Comparison of ENCODE assay signal across 34 cellular contexts in genomic region chr17:41196068-41196467, GRCh38. TPM values are rescaled to one million over a fixed set of nuclear protein-coding genes. Genes with fewer than 3 reads are reported as not detected.
"Had no signal": no experiment of that assay in that cellular context is flagged by ENCODE, and none has a peak within 500 bp of the region (broad histone marks: within the 10 kb centered on the region; RNA-seq: fewer than 3 reads in every experiment).

No MANE protein-coding gene starts in this region.

- H3K4me1 Mint-ChIP-seq: activated CD4-positive, alpha-beta T cell treated with anti-CD3 and anti-CD28 coated beads for 36 hours; activated CD4-positive, alpha-beta T cell treated with anti-CD3 and anti-CD28 coated beads, Interleukin-2, amount 10 ng/mL, durations not matched to agents 24 days and 14 days; activated CD8-positive, alpha-beta memory T cell treated with anti-CD3 and anti-CD28 coated beads, Interleukin-2, amount 10 ng/mL, durations not matched to agents 7 days and 5 days; activated naive CD4-positive, alpha-beta T cell treated with anti-CD3 and anti-CD28 coated beads, Interleukin-2, amount 10 ng/mL, durations not matched to agents 7 days and 5 days; activated naive CD8-positive, alpha-beta T cell treated with anti-CD3 and anti-CD28 coated beads, Interleukin-2, amount 10 ng/mL, durations not matched to agents 7 days and 5 days; brain; endodermal cell had no signal

- H3K36me3 Mint-ChIP-seq: activated CD4-positive, alpha-beta memory T cell treated with anti-CD3 and anti-CD28 coated beads for 36 hours; activated CD8-positive, alpha-beta memory T cell treated with anti-CD3 and anti-CD28 coated beads, Interleukin-2, amount 10 ng/mL, durations not matched to agents 7 days and 5 days; activated naive CD4-positive, alpha-beta T cell treated with anti-CD3 and anti-CD28 coated beads, Interleukin-2, amount 10 ng/mL, durations not matched to agents 7 days and 5 days; activated naive CD4-positive, alpha-beta T cell treated with anti-CD3 and anti-CD28 coated beads, Interleukin-2, amount 50 U/mL, for 72 hours; activated naive CD8-positive, alpha-beta T cell treated with anti-CD3 and anti-CD28 coated beads, Interleukin-2, amount 10 ng/mL, durations not matched to agents 7 days and 5 days; brain had no signal

- H3K27ac Mint-ChIP-seq: activated CD4-positive, alpha-beta memory T cell treated with anti-CD3 and anti-CD28 coated beads for 36 hours; activated CD4-positive, alpha-beta T cell treated with anti-CD3 and anti-CD28 coated beads for 36 hours; activated CD4-positive, alpha-beta T cell treated with anti-CD3 and anti-CD28 coated beads, Interleukin-2, amount 10 ng/mL, durations not matched to agents 24 days and 14 days; activated CD8-positive, alpha-beta memory T cell treated with anti-CD3 and anti-CD28 coated beads, Interleukin-2, amount 10 ng/mL, durations not matched to agents 7 days and 5 days; activated CD8-positive, alpha-beta T cell treated with anti-CD3 and anti-CD28 coated beads, Interleukin-2, amount 10 ng/mL, durations not matched to agents 7 days and 5 days; activated naive CD4-positive, alpha-beta T cell treated with anti-CD3 and anti-CD28 coated beads, Interleukin-2, amount 10 ng/mL, durations not matched to agents 7 days and 5 days; activated naive CD4-positive, alpha-beta T cell treated with anti-CD3 and anti-CD28 coated beads, Interleukin-2, amount 50 U/mL, for 72 hours; activated naive CD8-positive, alpha-beta T cell treated with anti-CD3 and anti-CD28 coated beads, Interleukin-2, amount 10 ng/mL, durations not matched to agents 7 days and 5 days; activated T-helper 1 cell treated with anti-CD3 and anti-CD28 coated beads, Interleukin-12 subunit alpha, Interleukin-12 subunit beta, Interleukin-2, Interleukin-4 antibody, amounts not matched to agents 30 ng/mL and 10 ng/mL and 1 ng/mL, durations not matched to agents 14 hours and 24 hours and 36 hours; brain; endodermal cell had no signal

- H3K9me3 ChIP-seq: ascending aorta, breast epithelium, colonic mucosa, gastrocnemius medialis had no signal

- H3K4me3 ChIP-seq: ascending aorta, breast epithelium, cardiac muscle cell, colonic mucosa, esophagus muscularis mucosa, gastrocnemius medialis, heart left ventricle had no signal

- H3K27me3 Mint-ChIP-seq: activated CD4-positive, alpha-beta T cell treated with anti-CD3 and anti-CD28 coated beads for 36 hours; activated naive CD4-positive, alpha-beta T cell treated with anti-CD3 and anti-CD28 coated beads, Interleukin-2, amount 10 ng/mL, durations not matched to agents 7 days and 5 days; activated naive CD8-positive, alpha-beta T cell treated with anti-CD3 and anti-CD28 coated beads, Interleukin-2, amount 10 ng/mL, durations not matched to agents 7 days and 5 days had no signal

- H3K36me3 ChIP-seq: ascending aorta, breast epithelium, cardiac muscle cell, colonic mucosa, esophagus muscularis mucosa, gastrocnemius medialis, heart left ventricle had no signal

- ATAC-seq: activated CD4-positive, alpha-beta T cell treated with anti-CD3 and anti-CD28 coated beads for 36 hours; activated CD8-positive, alpha-beta memory T cell treated with anti-CD3 and anti-CD28 coated beads, Interleukin-2, amount 10 ng/mL, durations not matched to agents 7 days and 5 days; activated CD8-positive, alpha-beta T cell treated with anti-CD3 and anti-CD28 coated beads, Interleukin-2, amount 10 ng/mL, durations not matched to agents 7 days and 5 days; activated naive CD4-positive, alpha-beta T cell treated with anti-CD3 and anti-CD28 coated beads, Interleukin-2, amount 50 U/mL, for 72 hours; foreskin keratinocyte; gastrocnemius medialis; heart left ventricle had no signal

- H3K27ac ChIP-seq: ascending aorta, breast epithelium, cardiac muscle cell, colonic mucosa, esophagus muscularis mucosa, foreskin keratinocyte, gastrocnemius medialis, heart left ventricle had no signal

- H3K4me3 Mint-ChIP-seq: activated CD4-positive, alpha-beta memory T cell treated with anti-CD3 and anti-CD28 coated beads for 36 hours; activated CD4-positive, alpha-beta T cell treated with anti-CD3 and anti-CD28 coated beads for 36 hours; activated CD4-positive, alpha-beta T cell treated with anti-CD3 and anti-CD28 coated beads, Interleukin-2, amount 10 ng/mL, durations not matched to agents 24 days and 14 days; activated CD8-positive, alpha-beta memory T cell treated with anti-CD3 and anti-CD28 coated beads, Interleukin-2, amount 10 ng/mL, durations not matched to agents 7 days and 5 days; activated CD8-positive, alpha-beta T cell treated with anti-CD3 and anti-CD28 coated beads, Interleukin-2, amount 10 ng/mL, durations not matched to agents 7 days and 5 days; activated naive CD4-positive, alpha-beta T cell treated with anti-CD3 and anti-CD28 coated beads, Interleukin-2, amount 10 ng/mL, durations not matched to agents 7 days and 5 days; activated naive CD8-positive, alpha-beta T cell treated with anti-CD3 and anti-CD28 coated beads, Interleukin-2, amount 10 ng/mL, durations not matched to agents 7 days and 5 days; activated T-helper 1 cell treated with anti-CD3 and anti-CD28 coated beads, Interleukin-12 subunit alpha, Interleukin-12 subunit beta, Interleukin-2, Interleukin-4 antibody, amounts not matched to agents 30 ng/mL and 10 ng/mL and 1 ng/mL, durations not matched to agents 14 hours and 24 hours and 36 hours; brain; endodermal cell had no signal

- H3K4me1 ChIP-seq: ascending aorta, breast epithelium, colonic mucosa, esophagus muscularis mucosa, foreskin keratinocyte, gastrocnemius medialis, heart left ventricle had no signal

- H3K27me3 ChIP-seq: ascending aorta, breast epithelium, colonic mucosa, esophagus muscularis mucosa, foreskin keratinocyte, gastrocnemius medialis had no signal

- DNase-seq: activated CD4-positive, alpha-beta memory T cell treated with anti-CD3 and anti-CD28 coated beads for 36 hours; activated CD4-positive, alpha-beta T cell treated with anti-CD3 and anti-CD28 coated beads for 36 hours; activated CD4-positive, alpha-beta T cell treated with anti-CD3 and anti-CD28 coated beads, Interleukin-2, amount 10 ng/mL, durations not matched to agents 24 days and 14 days; activated CD4-positive, CD25-positive, alpha-beta regulatory T cell; activated CD4-positive, CD25-positive, alpha-beta regulatory T cell treated with anti-CD3 and anti-CD28 coated beads, Interleukin-2, amount 50 U/mL, for 72 hours; activated CD8-positive, alpha-beta memory T cell treated with anti-CD3 and anti-CD28 coated beads, Interleukin-2, amount 10 ng/mL, durations not matched to agents 7 days and 5 days; activated CD8-positive, alpha-beta memory T cell treated with anti-CD3 and anti-CD28 coated beads, Interleukin-2, amount 50 U/mL, for 4 hours; activated CD8-positive, alpha-beta T cell treated with anti-CD3 and anti-CD28 coated beads, Interleukin-2, amount 10 ng/mL, durations not matched to agents 7 days and 5 days; activated gamma-delta T cell; activated naive CD4-positive, alpha-beta T cell; activated naive CD4-positive, alpha-beta T cell treated with anti-CD3 and anti-CD28 coated beads, Interleukin-2, amount 10 ng/mL, durations not matched to agents 7 days and 5 days; activated naive CD8-positive, alpha-beta T cell treated with anti-CD3 and anti-CD28 coated beads, Interleukin-2, amount 10 ng/mL, durations not matched to agents 7 days and 5 days; activated T-cell treated with anti-CD3 and anti-CD28 coated beads, Interleukin-2, amount 50 U/mL, for 1 hour; activated T-cell treated with anti-CD3 and anti-CD28 coated beads, Interleukin-2, amount 50 U/mL, for 48 hours; central memory CD4-positive, alpha-beta T cell; cerebellar nuclear complex; colonic mucosa; effector CD8-positive, alpha-beta T cell; endodermal cell; foreskin keratinocyte; gastrocnemius medialis; glutamatergic neuron; heart left ventricle; T-helper 2 cell had no signal

RNA-seq across cellular contexts. Expression of gene KRTAP9-1, which starts 6.4 kb away (rescaled TPM):
- total RNA-seq: activated CD4-positive, alpha-beta memory T cell treated with anti-CD3 and anti-CD28 coated beads for 36 hours; activated CD4-positive, alpha-beta T cell treated with anti-CD3 and anti-CD28 coated beads for 36 hours; activated CD4-positive, alpha-beta T cell treated with anti-CD3 and anti-CD28 coated beads, Interleukin-2, amount 10 ng/mL, durations not matched to agents 24 days and 14 days; activated CD8-positive, alpha-beta memory T cell treated with anti-CD3 and anti-CD28 coated beads for 36 hours; activated CD8-positive, alpha-beta memory T cell treated with anti-CD3 and anti-CD28 coated beads, Interleukin-2, amount 10 ng/mL, durations not matched to agents 7 days and 5 days; activated CD8-positive, alpha-beta T cell treated with anti-CD3 and anti-CD28 coated beads, Interleukin-2, amount 10 ng/mL, durations not matched to agents 7 days and 5 days; activated naive CD4-positive, alpha-beta T cell treated with anti-CD3 and anti-CD28 coated beads, Interleukin-2, amount 50 U/mL, for 72 hours; activated naive CD8-positive, alpha-beta T cell treated with anti-CD3 and anti-CD28 coated beads, Interleukin-2, amount 10 ng/mL, durations not matched to agents 7 days and 5 days; activated T-helper 1 cell treated with anti-CD3 and anti-CD28 coated beads, Interleukin-12 subunit alpha, Interleukin-12 subunit beta, Interleukin-2, Interleukin-4 antibody, amounts not matched to agents 30 ng/mL and 10 ng/mL and 1 ng/mL, durations not matched to agents 14 hours and 24 hours and 36 hours; ascending aorta; breast epithelium; cardiac muscle cell; colonic mucosa; dermis microvascular lymphatic vessel endothelial cell; endodermal cell; epithelial cell of proximal tubule; esophagus muscularis mucosa; foreskin keratinocyte; gastrocnemius medialis; heart left ventricle had no signal
- polyA plus RNA-seq: cardiac muscle cell, foreskin keratinocyte, heart left ventricle had no signal

RNA-seq across cellular contexts. Expression of gene KRTAP4-1, which starts 11.4 kb away (rescaled TPM):
- total RNA-seq: activated CD4-positive, alpha-beta memory T cell treated with anti-CD3 and anti-CD28 coated beads for 36 hours; activated CD4-positive, alpha-beta T cell treated with anti-CD3 and anti-CD28 coated beads for 36 hours; activated CD4-positive, alpha-beta T cell treated with anti-CD3 and anti-CD28 coated beads, Interleukin-2, amount 10 ng/mL, durations not matched to agents 24 days and 14 days; activated CD8-positive, alpha-beta memory T cell treated with anti-CD3 and anti-CD28 coated beads for 36 hours; activated CD8-positive, alpha-beta memory T cell treated with anti-CD3 and anti-CD28 coated beads, Interleukin-2, amount 10 ng/mL, durations not matched to agents 7 days and 5 days; activated CD8-positive, alpha-beta T cell treated with anti-CD3 and anti-CD28 coated beads, Interleukin-2, amount 10 ng/mL, durations not matched to agents 7 days and 5 days; activated naive CD4-positive, alpha-beta T cell treated with anti-CD3 and anti-CD28 coated beads, Interleukin-2, amount 50 U/mL, for 72 hours; activated naive CD8-positive, alpha-beta T cell treated with anti-CD3 and anti-CD28 coated beads, Interleukin-2, amount 10 ng/mL, durations not matched to agents 7 days and 5 days; activated T-helper 1 cell treated with anti-CD3 and anti-CD28 coated beads, Interleukin-12 subunit alpha, Interleukin-12 subunit beta, Interleukin-2, Interleukin-4 antibody, amounts not matched to agents 30 ng/mL and 10 ng/mL and 1 ng/mL, durations not matched to agents 14 hours and 24 hours and 36 hours; ascending aorta; breast epithelium; cardiac muscle cell; dermis microvascular lymphatic vessel endothelial cell; endodermal cell; epithelial cell of proximal tubule; esophagus muscularis mucosa; foreskin keratinocyte; gastrocnemius medialis; heart left ventricle had no signal
- polyA plus RNA-seq: cardiac muscle cell, foreskin keratinocyte, heart left ventricle had no signal

RNA-seq across cellular contexts. Expression of gene KRTAP4-2, which starts 18.0 kb away (rescaled TPM):
- total RNA-seq: activated CD4-positive, alpha-beta memory T cell treated with anti-CD3 and anti-CD28 coated beads for 36 hours; activated CD4-positive, alpha-beta T cell treated with anti-CD3 and anti-CD28 coated beads for 36 hours; activated CD4-positive, alpha-beta T cell treated with anti-CD3 and anti-CD28 coated beads, Interleukin-2, amount 10 ng/mL, durations not matched to agents 24 days and 14 days; activated CD8-positive, alpha-beta memory T cell treated with anti-CD3 and anti-CD28 coated beads for 36 hours; activated CD8-positive, alpha-beta memory T cell treated with anti-CD3 and anti-CD28 coated beads, Interleukin-2, amount 10 ng/mL, durations not matched to agents 7 days and 5 days; activated CD8-positive, alpha-beta T cell treated with anti-CD3 and anti-CD28 coated beads, Interleukin-2, amount 10 ng/mL, durations not matched to agents 7 days and 5 days; activated naive CD4-positive, alpha-beta T cell treated with anti-CD3 and anti-CD28 coated beads, Interleukin-2, amount 50 U/mL, for 72 hours; activated naive CD8-positive, alpha-beta T cell treated with anti-CD3 and anti-CD28 coated beads, Interleukin-2, amount 10 ng/mL, durations not matched to agents 7 days and 5 days; activated T-helper 1 cell treated with anti-CD3 and anti-CD28 coated beads, Interleukin-12 subunit alpha, Interleukin-12 subunit beta, Interleukin-2, Interleukin-4 antibody, amounts not matched to agents 30 ng/mL and 10 ng/mL and 1 ng/mL, durations not matched to agents 14 hours and 24 hours and 36 hours; ascending aorta; breast epithelium; cardiac muscle cell; colonic mucosa; dermis microvascular lymphatic vessel endothelial cell; endodermal cell; epithelial cell of proximal tubule; esophagus muscularis mucosa; foreskin keratinocyte; gastrocnemius medialis; heart left ventricle had no signal
- polyA plus RNA-seq: cardiac muscle cell, foreskin keratinocyte, heart left ventricle had no signal

RNA-seq across cellular contexts. Expression of gene KRTAP4-3, which starts 28.0 kb away (rescaled TPM):
- total RNA-seq: activated CD4-positive, alpha-beta memory T cell treated with anti-CD3 and anti-CD28 coated beads for 36 hours; activated CD4-positive, alpha-beta T cell treated with anti-CD3 and anti-CD28 coated beads for 36 hours; activated CD4-positive, alpha-beta T cell treated with anti-CD3 and anti-CD28 coated beads, Interleukin-2, amount 10 ng/mL, durations not matched to agents 24 days and 14 days; activated CD8-positive, alpha-beta memory T cell treated with anti-CD3 and anti-CD28 coated beads for 36 hours; activated CD8-positive, alpha-beta memory T cell treated with anti-CD3 and anti-CD28 coated beads, Interleukin-2, amount 10 ng/mL, durations not matched to agents 7 days and 5 days; activated CD8-positive, alpha-beta T cell treated with anti-CD3 and anti-CD28 coated beads, Interleukin-2, amount 10 ng/mL, durations not matched to agents 7 days and 5 days; activated naive CD4-positive, alpha-beta T cell treated with anti-CD3 and anti-CD28 coated beads, Interleukin-2, amount 50 U/mL, for 72 hours; activated naive CD8-positive, alpha-beta T cell treated with anti-CD3 and anti-CD28 coated beads, Interleukin-2, amount 10 ng/mL, durations not matched to agents 7 days and 5 days; activated T-helper 1 cell treated with anti-CD3 and anti-CD28 coated beads, Interleukin-12 subunit alpha, Interleukin-12 subunit beta, Interleukin-2, Interleukin-4 antibody, amounts not matched to agents 30 ng/mL and 10 ng/mL and 1 ng/mL, durations not matched to agents 14 hours and 24 hours and 36 hours; ascending aorta; breast epithelium; cardiac muscle cell; colonic mucosa; dermis microvascular lymphatic vessel endothelial cell; endodermal cell; epithelial cell of proximal tubule; esophagus muscularis mucosa; foreskin keratinocyte; gastrocnemius medialis; heart left ventricle had no signal
- polyA plus RNA-seq: cardiac muscle cell, foreskin keratinocyte, heart left ventricle had no signal

RNA-seq across cellular contexts. Expression of gene KRTAP9-2, which starts 30.4 kb away (rescaled TPM):
- total RNA-seq: activated CD4-positive, alpha-beta memory T cell treated with anti-CD3 and anti-CD28 coated beads for 36 hours; activated CD4-positive, alpha-beta T cell treated with anti-CD3 and anti-CD28 coated beads for 36 hours; activated CD4-positive, alpha-beta T cell treated with anti-CD3 and anti-CD28 coated beads, Interleukin-2, amount 10 ng/mL, durations not matched to agents 24 days and 14 days; activated CD8-positive, alpha-beta memory T cell treated with anti-CD3 and anti-CD28 coated beads for 36 hours; activated CD8-positive, alpha-beta memory T cell treated with anti-CD3 and anti-CD28 coated beads, Interleukin-2, amount 10 ng/mL, durations not matched to agents 7 days and 5 days; activated CD8-positive, alpha-beta T cell treated with anti-CD3 and anti-CD28 coated beads, Interleukin-2, amount 10 ng/mL, durations not matched to agents 7 days and 5 days; activated naive CD4-positive, alpha-beta T cell treated with anti-CD3 and anti-CD28 coated beads, Interleukin-2, amount 50 U/mL, for 72 hours; activated naive CD8-positive, alpha-beta T cell treated with anti-CD3 and anti-CD28 coated beads, Interleukin-2, amount 10 ng/mL, durations not matched to agents 7 days and 5 days; activated T-helper 1 cell treated with anti-CD3 and anti-CD28 coated beads, Interleukin-12 subunit alpha, Interleukin-12 subunit beta, Interleukin-2, Interleukin-4 antibody, amounts not matched to agents 30 ng/mL and 10 ng/mL and 1 ng/mL, durations not matched to agents 14 hours and 24 hours and 36 hours; ascending aorta; breast epithelium; cardiac muscle cell; colonic mucosa; dermis microvascular lymphatic vessel endothelial cell; endodermal cell; epithelial cell of proximal tubule; esophagus muscularis mucosa; foreskin keratinocyte; gastrocnemius medialis; heart left ventricle had no signal
- polyA plus RNA-seq: cardiac muscle cell, foreskin keratinocyte, heart left ventricle had no signal
